In genomic region chr2:72236445-72237067, GRCh38 we compare ENCODE assay signal across 14 cellular contexts.
A peak's percentile ranks its signal among the peaks of the same experiment; 100 is the strongest.
DNase-seq lines count a peak whose midpoint lies in the region; ATAC-seq and TF ChIP-seq lines count a peak whose summit lies in the region.
"Had no signal": no experiment of that assay in that cellular context is flagged by ENCODE, and none has a peak within 500 bp of the region (broad histone marks: within the 10 kb centered on the region; RNA-seq: fewer than 3 reads in every experiment).

No MANE protein-coding gene starts in this region.

- no peaks in the 10 kb centered on the region for H3K36me3 ChIP-seq in adipocyte (ENCODE audit: control insufficient read depth, insufficient read depth, low read length, severe bottlenecking)
- H3K36me3 ChIP-seq: vagina had no signal

- DNase-seq in HFF-Myc (ENCODE audit: extremely low read depth, low read depth) = peak; percentile 4
- peak; percentile 84 for DNase-seq in adipocyte (ENCODE audit: low read depth)
- peak; percentile 59 to 83 for DNase-seq in foreskin keratinocyte
- DNase-seq in stromal cell of bone marrow (ENCODE audit: low read depth) = peak; percentile 88
- DNase-seq in activated CD8-positive, alpha-beta memory T cell treated with anti-CD3 and anti-CD28 coated beads, Interleukin-2, amount 10 ng/mL, durations not matched to agents 7 days and 5 days = no peak
- DNase-seq: activated T-cell treated with anti-CD3 and anti-CD28 coated beads, Interleukin-2, amount 50 U/mL, for 1 hour; DND-41; islet precursor cell; NCI-H1105; nucleus accumbens; T1000 had no signal

- no peaks in the 10 kb centered on the region for H3K9me3 ChIP-seq in adipocyte (ENCODE audit: control insufficient read depth, low read length)
- H3K9me3 ChIP-seq: vagina had no signal

- H3K27ac ChIP-seq in foreskin keratinocyte = no peak overlapping the region
- H3K27ac ChIP-seq: vagina had no signal

- H3K4me3 Mint-ChIP-seq in activated CD8-positive, alpha-beta memory T cell treated with anti-CD3 and anti-CD28 coated beads, Interleukin-2, amount 10 ng/mL, durations not matched to agents 7 days and 5 days = no peak overlapping the region

- H3K27me3 Mint-ChIP-seq in activated CD8-positive, alpha-beta memory T cell treated with anti-CD3 and anti-CD28 coated beads, Interleukin-2, amount 10 ng/mL, durations not matched to agents 7 days and 5 days = no peaks in the 10 kb centered on the region

- no peak overlapping the region for H3K27ac Mint-ChIP-seq in activated CD8-positive, alpha-beta memory T cell treated with anti-CD3 and anti-CD28 coated beads, Interleukin-2, amount 10 ng/mL, durations not matched to agents 7 days and 5 days

- peaks cover 30% of the 10 kb centered on the region for H3K4me1 ChIP-seq in adipocyte (ENCODE audit: control insufficient read depth, insufficient read depth, low read length)
- H3K4me1 ChIP-seq in foreskin keratinocyte = peaks cover 25% of the 10 kb centered on the region

- H3K4me3 ChIP-seq in HFF-Myc (replicated peaks; ENCODE audit: low read depth, low read length) (no peak overlapping the region), adipocyte (ENCODE audit: low read length) (peak overlapping the region; percentile 48)
- H3K4me3 ChIP-seq: vagina had no signal

- ATAC-seq in foreskin keratinocyte = peak; percentile 78
- no peak for ATAC-seq in HG03139 (IDR thresholded peaks at IDR 0.05; ENCODE audit: unreplicated experiment)
- ATAC-seq in GM21619 (IDR thresholded peaks at IDR 0.05; ENCODE audit: unreplicated experiment) = no peak
- ATAC-seq in activated CD8-positive, alpha-beta memory T cell treated with anti-CD3 and anti-CD28 coated beads, Interleukin-2, amount 10 ng/mL, durations not matched to agents 7 days and 5 days = no peak

- peaks cover 4% of the 10 kb centered on the region for H3K36me3 Mint-ChIP-seq in activated CD8-positive, alpha-beta memory T cell treated with anti-CD3 and anti-CD28 coated beads, Interleukin-2, amount 10 ng/mL, durations not matched to agents 7 days and 5 days

- no peaks in the 10 kb centered on the region for H3K9me3 Mint-ChIP-seq in activated CD8-positive, alpha-beta memory T cell treated with anti-CD3 and anti-CD28 coated beads, Interleukin-2, amount 10 ng/mL, durations not matched to agents 7 days and 5 days (ENCODE audit: low read depth)

- H3K9ac ChIP-seq in adipocyte (ENCODE audit: low read length) = no peak overlapping the region

- TF ChIP-seq CTCF in HFF-Myc (IDR thresholded peaks at IDR 0.05; ENCODE audit: low read depth, low read length, missing control alignments) (no peak), foreskin keratinocyte (conservative IDR thresholded peaks at IDR 0.05) (no peak)

- peaks cover 7% of the 10 kb centered on the region for H3K4me1 Mint-ChIP-seq in activated CD8-positive, alpha-beta memory T cell treated with anti-CD3 and anti-CD28 coated beads, Interleukin-2, amount 10 ng/mL, durations not matched to agents 7 days and 5 days

- CTCF ChIA-PET in activated CD8-positive, alpha-beta memory T cell treated with anti-CD3 and anti-CD28 coated beads, Interleukin-2, amount 10 ng/mL, durations not matched to agents 7 days and 5 days (lab: Charles Lee) = no interaction called here

- no peaks in the 10 kb centered on the region for H3K27me3 ChIP-seq in adipocyte (replicated peaks; ENCODE audit: control insufficient read depth, insufficient read depth, low read length)
- no peaks in the 10 kb centered on the region for H3K27me3 ChIP-seq in foreskin keratinocyte
- H3K27me3 ChIP-seq: vagina had no signal
